In genomic region chr4:145735330-145735638, GRCh38 we compare ENCODE assay signal across 9 cellular contexts. TPM values are rescaled to one million over a fixed set of nuclear protein-coding genes. Genes with fewer than 3 reads are reported as not detected.
DNase-seq lines count a peak whose midpoint lies in the region; ATAC-seq, FAIRE-seq and TF ChIP-seq lines count a peak whose summit lies in the region.
"Had no signal": no experiment of that assay in that cellular context is flagged by ENCODE, and none has a peak within 500 bp of the region (broad histone marks: within the 10 kb centered on the region; RNA-seq: fewer than 3 reads in every experiment).

No MANE protein-coding gene starts in this region.

- WGBS in SK-N-SH (ENCODE audit: low lambda C conversion rate): 18% methylated on average over 1 of the region's 1 CpG
- WGBS in small intestine, 3 donors: 36 to 58% (median 38%) methylated on average over 1 of the region's 1 CpG

- no peaks in the 10 kb centered on the region for H3K79me2 ChIP-seq in SK-N-SH (ENCODE audit: insufficient read depth)

- H3K9ac ChIP-seq in SK-N-SH: peak overlapping the region; percentile 88

- peak overlapping the region; percentile 78 for H3K4me2 ChIP-seq in SK-N-SH

- intact Hi-C loops in gastrocnemius medialis (cut with DNase I; ENCODE audit: low total_unique reads): loop anchor here (10.0 kb wide), 1 partner anchor 440 kb away; the partner anchor contains the start of gene LSM6

- CTCF ChIA-PET in SK-N-SH (lab: Yijun Ruan, JAX): interaction anchor here (1.4 kb wide), 1 partner anchor 196 kb away, joined by 5 read pairs; no protein-coding TSS in a partner anchor
- CTCF ChIA-PET in activated CD8-positive, alpha-beta memory T cell treated with anti-CD3 and anti-CD28 coated beads, Interleukin-2, amount 10 ng/mL, durations not matched to agents 7 days and 5 days (lab: Charles Lee): no interaction called here

- ATAC-seq in gastrocnemius medialis (peak in 1 of 2 donors; percentile 3), GM19467 (IDR thresholded peaks at IDR 0.05; ENCODE audit: unreplicated experiment) (no peak)
- no peak for ATAC-seq in activated CD8-positive, alpha-beta memory T cell treated with anti-CD3 and anti-CD28 coated beads, Interleukin-2, amount 10 ng/mL, durations not matched to agents 7 days and 5 days

- H3K36me3 ChIP-seq in SK-N-SH (replicated peaks in 1 of 2; ENCODE audit: control insufficient read depth in 1 of 2, insufficient read depth in 2 of 2, low read length in 1 of 2) (no peaks in the 10 kb centered on the region), gastrocnemius medialis (no peaks in the 10 kb centered on the region), small intestine (ENCODE audit: control insufficient read depth in 2 of 2, insufficient read depth in 2 of 2, low read length in 2 of 2) (no peaks in the 10 kb centered on the region)

- peaks cover 14% of the 10 kb centered on the region for H3K27me3 Mint-ChIP-seq in activated CD8-positive, alpha-beta memory T cell treated with anti-CD3 and anti-CD28 coated beads, Interleukin-2, amount 10 ng/mL, durations not matched to agents 7 days and 5 days

- TF ChIP-seq EP300 in SK-N-SH (IDR thresholded peaks at IDR 0.05; ENCODE audit: borderline replicate concordance in 1 of 2, low read depth in 1 of 2, low read length in 1 of 2): peak in 1 of 2 experiments; percentile 65; a peak in 2 of 4 replicates

- POLR2A ChIA-PET in SK-N-SH (lab: Yijun Ruan, JAX): no interaction called here

- no peaks in the 10 kb centered on the region for H4K20me1 ChIP-seq in SK-N-SH (ENCODE audit: insufficient read depth)

- TF ChIP-seq CTCF in SK-N-SH (IDR thresholded peaks at IDR 0.05) (no peak), fibroblast of pulmonary artery (IDR thresholded peaks at IDR 0.05; ENCODE audit: low read length, missing control alignments) (no peak), gastrocnemius medialis (IDR thresholded peaks at IDR 0.05 in 4 of 5, conservative IDR thresholded peaks at IDR 0.05 in 1 of 5) (no peak)

- H3F3A ChIP-seq in SK-N-SH (replicated peaks; ENCODE audit: insufficient read depth): peaks cover 36% of the 10 kb centered on the region

- no peaks in the 10 kb centered on the region for H3K9me3 Mint-ChIP-seq in activated CD8-positive, alpha-beta memory T cell treated with anti-CD3 and anti-CD28 coated beads, Interleukin-2, amount 10 ng/mL, durations not matched to agents 7 days and 5 days (ENCODE audit: low read depth)

- no peak overlapping the region for H3K27ac Mint-ChIP-seq in activated CD8-positive, alpha-beta memory T cell treated with anti-CD3 and anti-CD28 coated beads, Interleukin-2, amount 10 ng/mL, durations not matched to agents 7 days and 5 days

- H3K4me1 ChIP-seq in SK-N-SH (ENCODE audit: control insufficient read depth in 1 of 2, insufficient read depth in 2 of 2, low read depth in 1 of 2, low read length in 1 of 2) (peaks cover 26 to 39% of the 10 kb centered on the region in 2 experiments), gastrocnemius medialis (peaks cover 52 to 57% of the 10 kb centered on the region in 2 donors), small intestine (ENCODE audit: control insufficient read depth in 2 of 2, insufficient read depth in 1 of 2, low read depth in 1 of 2, low read length in 1 of 2) (peaks cover 0 to 17% of the 10 kb centered on the region in 2 donors)

- H3K9me3 ChIP-seq in SK-N-SH: no peaks in the 10 kb centered on the region
- H3K9me3 ChIP-seq in gastrocnemius medialis: no peaks in the 10 kb centered on the region
- no peaks in the 10 kb centered on the region for H3K9me3 ChIP-seq in small intestine (ENCODE audit: control insufficient read depth, low read depth)

- no peaks in the 10 kb centered on the region for H3K36me3 Mint-ChIP-seq in activated CD8-positive, alpha-beta memory T cell treated with anti-CD3 and anti-CD28 coated beads, Interleukin-2, amount 10 ng/mL, durations not matched to agents 7 days and 5 days

- TF ChIP-seq RAD21 in SK-N-SH (IDR thresholded peaks at IDR 0.05; ENCODE audit: low read length): no peak

- peak overlapping the region; percentile 99 to 100 for H3K27ac ChIP-seq in SK-N-SH (ENCODE audit: low read depth in 2 of 2, low read length in 1 of 2)
- H3K27ac ChIP-seq in gastrocnemius medialis: peak overlapping the region; percentile 92 to 98 (median 96)
- peak overlapping the region in 1 of 2 donors; percentile 41 for H3K27ac ChIP-seq in small intestine (ENCODE audit: low read depth in 1 of 2, low read length in 1 of 2)

- in situ Hi-C loops in gastrocnemius medialis (cut with MboI; ENCODE audit: low sequenced_read_pairs in 4 of 4): loop anchor here in 2 of 4 donors (10.0 to 25.0 kb wide), 3 partner anchors 60 to 202 kb away; partner anchors contain the start of gene ZNF827 (in 2 of the 2)

- no peak for FAIRE-seq in small intestine (lab: Jason Lieb, UNC)
- FAIRE-seq: endometrium had no signal

- H3K9me2 ChIP-seq in SK-N-SH: no peaks in the 10 kb centered on the region

- no peak overlapping the region for H3K4me3 Mint-ChIP-seq in activated CD8-positive, alpha-beta memory T cell treated with anti-CD3 and anti-CD28 coated beads, Interleukin-2, amount 10 ng/mL, durations not matched to agents 7 days and 5 days

- H3K4me1 Mint-ChIP-seq in activated CD8-positive, alpha-beta memory T cell treated with anti-CD3 and anti-CD28 coated beads, Interleukin-2, amount 10 ng/mL, durations not matched to agents 7 days and 5 days: peaks cover 29% of the 10 kb centered on the region

- no peaks in the 10 kb centered on the region for H3K27me3 ChIP-seq in SK-N-SH (ENCODE audit: insufficient read depth)
- no peaks in the 10 kb centered on the region for H3K27me3 ChIP-seq in gastrocnemius medialis
- no peaks in the 10 kb centered on the region for H3K27me3 ChIP-seq in small intestine (ENCODE audit: control insufficient read depth in 2 of 2, insufficient read depth in 2 of 2, low read length in 2 of 2)

- DNase-seq in ELR (ENCODE audit: low read depth): peak; percentile 94
- DNase-seq in SK-N-SH: no peak
- peak; percentile 94 for DNase-seq in fibroblast of pulmonary artery (ENCODE audit: low read depth)
- no peak for DNase-seq in gastrocnemius medialis
- DNase-seq in activated CD8-positive, alpha-beta memory T cell treated with anti-CD3 and anti-CD28 coated beads, Interleukin-2, amount 10 ng/mL, durations not matched to agents 7 days and 5 days: no peak
- DNase-seq in small intestine: no peak
- no peak for DNase-seq in NCI-H146 (lab: John Stamatoyannopoulos, UW)

- no peak for TF ChIP-seq POLR2A in gastrocnemius medialis (IDR thresholded peaks at IDR 0.05)

- H2AFZ ChIP-seq in SK-N-SH (ENCODE audit: low read depth): no peak overlapping the region

- H3K4me3 ChIP-seq in SK-N-SH (ENCODE audit: low read depth in 2 of 2, low read length in 1 of 2) (peak overlapping the region in 1 of 2 experiments; percentile 46; a peak in 1 of 4 replicates), fibroblast of pulmonary artery (replicated peaks; ENCODE audit: low read depth, low read length) (no peak overlapping the region), gastrocnemius medialis (peak overlapping the region in 3 of 4 donors; percentile 8 to 62 (median 38)), small intestine (ENCODE audit: low read depth in 1 of 2, low read length in 2 of 2) (no peak overlapping the region)

TF ChIP-seq in SK-N-SH, 30 proteins besides CTCF, POLR2A, EP300 and RAD21 (continues in another document):
- TF ChIP-seq FOXJ3 (CRISPR knock-in tag; IDR thresholded peaks at IDR 0.05) (no peak), RCOR1 (IDR thresholded peaks at IDR 0.05; ENCODE audit: low read length) (no peak), IRF3 (IDR thresholded peaks at IDR 0.05; ENCODE audit: low read depth, low read length) (no peak), MEF2A (IDR thresholded peaks at IDR 0.05; ENCODE audit: borderline replicate concordance, low read depth) (0 out of 2 replicates have a peak, but pooled peaks have one; percentile 20), FOSL2 (IDR thresholded peaks at IDR 0.05; ENCODE audit: borderline replicate concordance, low read depth) (peak; percentile 63; the same call in 1 of the 2 replicates), PBX3 (IDR thresholded peaks at IDR 0.05) (peak; percentile 42), POLR2AphosphoS5 (IDR thresholded peaks at IDR 0.05; ENCODE audit: low read depth, low read length) (peak; percentile 25; the same call in 1 of the 2 replicates)

RNA-seq across cellular contexts. Expression of gene C4orf51, which starts 55.3 kb away (rescaled TPM):
- polyA plus RNA-seq in SK-N-SH (2012; rRNA removed): not detected in 2 replicates
- not detected in 2 replicates for polyA plus RNA-seq in SK-N-SH (2012; cell fraction: cytosol; rRNA removed)
- not detected in 2 replicates for polyA plus RNA-seq in SK-N-SH (2012; cell fraction: nucleus; rRNA removed)
- not detected for total RNA-seq in gastrocnemius medialis
- not detected for total RNA-seq in activated CD8-positive, alpha-beta memory T cell treated with anti-CD3 and anti-CD28 coated beads, Interleukin-2, amount 10 ng/mL, durations not matched to agents 7 days and 5 days
- not detected for polyA plus RNA-seq in small intestine

Comparison
In these comparisons a context has a peak if more than half of its experiments do, and no peak if none do; other contexts are left out.
1. DNase-seq: peak in ELR (single experiment) and fibroblast of pulmonary artery (single experiment); none in SK-N-SH (single experiment), gastrocnemius medialis (0 of 2), activated CD8-positive, alpha-beta memory T cell treated with anti-CD3 and anti-CD28 coated beads, Interleukin-2, amount 10 ng/mL, durations not matched to agents 7 days and 5 days (single experiment), small intestine (single experiment) and NCI-H146 (single experiment).
2. H3K4me3 ChIP-seq: peak in gastrocnemius medialis (3 of 4); none in fibroblast of pulmonary artery (single experiment) and small intestine (0 of 2).